ENCODE assay signal across 23 cellular contexts in genomic region chr2:158659483-158659882, GRCh38.
"Had no signal": no experiment of that assay in that cellular context is flagged by ENCODE, and none has a peak within 500 bp of the region (broad histone marks: within the 10 kb centered on the region; RNA-seq: fewer than 3 reads in every experiment).

No MANE protein-coding gene starts in this region.

- ATAC-seq: activated CD8-positive, alpha-beta T cell treated with anti-CD3 and anti-CD28 coated beads for 36 hours; gastroesophageal sphincter; left lung had no signal

- H3K27me3 Mint-ChIP-seq: activated CD8-positive, alpha-beta T cell treated with anti-CD3 and anti-CD28 coated beads for 36 hours; activated naive CD4-positive, alpha-beta T cell treated with anti-CD3 and anti-CD28 coated beads, Interleukin-2, amount 50 U/mL, for 24 hours; activated T-cell treated with anti-CD3 and anti-CD28 coated beads, Interleukin-2, amount 50 U/mL, for 24 hours; brain had no signal

- H3K27ac ChIP-seq: colonic mucosa, gastroesophageal sphincter, left lung, prostate gland, right atrium auricular region, tibial artery, uterus, WERI-Rb-1 had no signal

- H3K4me3 Mint-ChIP-seq: activated CD8-positive, alpha-beta T cell treated with anti-CD3 and anti-CD28 coated beads for 36 hours; activated naive CD4-positive, alpha-beta T cell treated with anti-CD3 and anti-CD28 coated beads, Interleukin-2, amount 50 U/mL, for 24 hours; activated T-cell treated with anti-CD3 and anti-CD28 coated beads, Interleukin-2, amount 50 U/mL, for 24 hours; brain had no signal

- H3K27me3 ChIP-seq: colonic mucosa, gastroesophageal sphincter, heart left ventricle, left lung, right atrium auricular region, tibial artery, uterus had no signal

- H3K9me3 ChIP-seq: colonic mucosa, gastroesophageal sphincter, heart left ventricle, left lung, prostate gland, right atrium auricular region, tibial artery, uterus had no signal

- DNase-seq: activated CD8-positive, alpha-beta T cell treated with anti-CD3 and anti-CD28 coated beads for 36 hours; activated effector memory CD4-positive, alpha-beta T cell treated with anti-CD3 and anti-CD28 coated beads, Interleukin-2, amount 50 U/mL, for 16 hours; activated T-cell treated with anti-CD3 and anti-CD28 coated beads, Interleukin-2, amount 50 U/mL, for 24 hours; amniotic stem cell; central memory CD4-positive, alpha-beta T cell; colonic mucosa; heart left ventricle; kidney; left lung; stimulated activated CD4-positive, alpha-beta T cell treated with anti-CD3 and anti-CD28 coated beads, Interleukin-12 subunit alpha, Interleukin-12 subunit beta, amount 100 ng/mL, for 4 hours; stimulated activated CD4-positive, alpha-beta T cell treated with anti-CD3 and anti-CD28 coated beads, Interleukin-1b, Interleukin-23, amount 100 ng/mL, for 48 hours; stimulated activated CD8-positive, alpha-beta memory T cell treated with anti-CD3 and anti-CD28 coated beads, Interleukin-4, amount 100 ng/mL, for 48 hours; stimulated activated naive CD4-positive, alpha-beta T cell; substantia nigra; T-helper 2 cell; tibial artery; uterus; WERI-Rb-1 had no signal

- H3K9me3 Mint-ChIP-seq: activated CD8-positive, alpha-beta T cell treated with anti-CD3 and anti-CD28 coated beads for 36 hours; activated naive CD4-positive, alpha-beta T cell treated with anti-CD3 and anti-CD28 coated beads, Interleukin-2, amount 50 U/mL, for 24 hours; activated T-cell treated with anti-CD3 and anti-CD28 coated beads, Interleukin-2, amount 50 U/mL, for 24 hours; brain had no signal

- H3K27ac Mint-ChIP-seq: activated CD8-positive, alpha-beta T cell treated with anti-CD3 and anti-CD28 coated beads for 36 hours; activated naive CD4-positive, alpha-beta T cell treated with anti-CD3 and anti-CD28 coated beads, Interleukin-2, amount 50 U/mL, for 24 hours; activated T-cell treated with anti-CD3 and anti-CD28 coated beads, Interleukin-2, amount 50 U/mL, for 24 hours; brain had no signal

- FAIRE-seq: kidney had no signal

- H3K4me3 ChIP-seq: colonic mucosa, gastroesophageal sphincter, heart left ventricle, left lung, prostate gland, right atrium auricular region, tibial artery, uterus had no signal

- H3K4me1 Mint-ChIP-seq: activated naive CD4-positive, alpha-beta T cell treated with anti-CD3 and anti-CD28 coated beads, Interleukin-2, amount 50 U/mL, for 24 hours had no signal

- H3K36me3 ChIP-seq: prostate gland, uterus had no signal

- H3K4me1 ChIP-seq: colonic mucosa, prostate gland, tibial artery, uterus had no signal
